16 cellular contexts compared by ENCODE assay signal in genomic region chr5:177977600-177977999, GRCh38. TPM values are rescaled to one million over a fixed set of nuclear protein-coding genes. Genes with fewer than 3 reads are reported as not detected.
DNase-seq lines count a peak whose midpoint lies in the region; TF ChIP-seq lines count a peak whose summit lies in the region.
"Not testable (repeated sequence)": the region's sequence is repeated elsewhere in the genome, so short reads cannot be mapped to it uniquely, and the experiment has no call there.
"Had no signal": no experiment of that assay in that cellular context is flagged by ENCODE, and none has a peak within 500 bp of the region (broad histone marks: within the 10 kb centered on the region; RNA-seq: fewer than 3 reads in every experiment).

No MANE protein-coding gene starts in this region.

- POLR2A ChIA-PET in HEK293 (lab: Yijun Ruan, JAX): not testable (repeated sequence)

- H3K27ac ChIP-seq in HEK293 (ENCODE audit: extremely low read depth, low read depth, low read length); Karpas-422 (ENCODE audit: low read length); esophagus muscularis mucosa (replicated peaks in 1 of 4): not testable (repeated sequence)
- peak overlapping the region; percentile 16; the same call in 1 of the 2 replicates for H3K27ac ChIP-seq in SJCRH30

- not testable (repeated sequence) for H3K79me2 ChIP-seq in Karpas-422 (ENCODE audit: low read length)

- intact Hi-C loops in esophagus muscularis mucosa (cut with DNase I): not testable (repeated sequence)

- DNase-seq in Karpas-422: peak; percentile 1
- peak; percentile 21 to 58 for DNase-seq in SJCRH30
- peak; percentile 29 for DNase-seq in esophagus muscularis mucosa (ENCODE audit: extremely low spot score)
- DNase-seq in islet precursor cell: peak; percentile 7

- TF ChIP-seq CTCF in HEK293 (tag by site-specific recombination; IDR thresholded peaks at IDR 0.05); esophagus muscularis mucosa (IDR thresholded peaks at IDR 0.05): not testable (repeated sequence)

- TF ChIP-seq POLR2A in esophagus muscularis mucosa (IDR thresholded peaks at IDR 0.05; ENCODE audit: low read depth): not testable (repeated sequence)

- CTCF ChIA-PET in HEK293 (lab: Yijun Ruan, JAX): not testable (repeated sequence)

- H4K20me1 ChIP-seq in Karpas-422 (ENCODE audit: insufficient read depth, low read depth, low read length): not testable (repeated sequence)

- H3K9me3 ChIP-seq in HEK293 (ENCODE audit: control insufficient read depth, insufficient read depth, low read depth, low read length); Karpas-422 (ENCODE audit: low read length); SJCRH30 (replicated peaks); esophagus muscularis mucosa: not testable (repeated sequence)

- 37% methylated on average over 3 of the region's 8 CpGs for WGBS in esophagus muscularis mucosa

- not testable (repeated sequence) for H3K27me3 ChIP-seq in Karpas-422 (ENCODE audit: low read length); SJCRH30
- H3K27me3 ChIP-seq in esophagus muscularis mucosa: peaks cover 0 to 47% (median 10%) of the 10 kb centered on the region in 4 donors

- H3K4me2 ChIP-seq in Karpas-422 (ENCODE audit: low read depth, low read length, poor library complexity, severe bottlenecking): not testable (repeated sequence)

- H2AFZ ChIP-seq in Karpas-422 (ENCODE audit: low read length): not testable (repeated sequence)

- not testable (repeated sequence) for H3K4me3 ChIP-seq in HEK293 (ENCODE audit: low read depth, low read length); Karpas-422 (ENCODE audit: low read length); esophagus muscularis mucosa
- peak overlapping the region; percentile 19; the same call in 1 of the 2 replicates for H3K4me3 ChIP-seq in SJCRH30

- H3K4me1 ChIP-seq in HEK293 (ENCODE audit: control insufficient read depth, insufficient read depth, low read length); Karpas-422 (ENCODE audit: low read length); esophagus muscularis mucosa: not testable (repeated sequence)
- H3K4me1 ChIP-seq in SJCRH30: peaks cover 18% of the 10 kb centered on the region

- H3K9ac ChIP-seq in Karpas-422 (ENCODE audit: low read length): not testable (repeated sequence)

- not testable (repeated sequence) for TF ChIP-seq EP300 in esophagus muscularis mucosa (IDR thresholded peaks at IDR 0.05)

- H3K36me3 ChIP-seq in HEK293 (ENCODE audit: control insufficient read depth in 2 of 2, insufficient read depth in 1 of 2, low read length in 2 of 2); Karpas-422 (ENCODE audit: insufficient read depth, low read length); SJCRH30; esophagus muscularis mucosa: not testable (repeated sequence)

- not testable (repeated sequence) for H3K9me2 ChIP-seq in Karpas-422 (replicated peaks; ENCODE audit: insufficient read depth, low read length)

TF ChIP-seq in HEK293, 187 proteins besides CTCF, POLR2A, EP300 and RAD21:
- peak; percentile 51 for TF ChIP-seq GLIS1 (tag by site-specific recombination; IDR thresholded peaks at IDR 0.05)
TF ChIP-seq in HEK293: peak in this region for 1; not testable (repeated sequence) for 186.

RNA-seq across cellular contexts. Expression of gene PROP1, which starts 18.4 kb away (rescaled TPM):
- not detected in 2 replicates for total RNA-seq in Karpas-422 (2014; rRNA removed; shearing (Covaris generic); ENCODE audit: low replicate concordance)
- total RNA-seq in SJCRH30 (2014; rRNA removed; shearing (Covaris generic)): 0.28 and 0.84 TPM in 2 replicates
- total RNA-seq in esophagus muscularis mucosa: not detected
- total RNA-seq: A172; A673; B cell; Caco-2; Calu3; CD4-positive, alpha-beta memory T cell; CD4-positive, alpha-beta T cell; CD4-positive, CD25-positive, alpha-beta regulatory T cell; CD8-positive, alpha-beta memory T cell; CD8-positive, alpha-beta T cell; Daoy had no signal
